21 cellular contexts compared by ENCODE assay signal in the genomic region with DNA sequence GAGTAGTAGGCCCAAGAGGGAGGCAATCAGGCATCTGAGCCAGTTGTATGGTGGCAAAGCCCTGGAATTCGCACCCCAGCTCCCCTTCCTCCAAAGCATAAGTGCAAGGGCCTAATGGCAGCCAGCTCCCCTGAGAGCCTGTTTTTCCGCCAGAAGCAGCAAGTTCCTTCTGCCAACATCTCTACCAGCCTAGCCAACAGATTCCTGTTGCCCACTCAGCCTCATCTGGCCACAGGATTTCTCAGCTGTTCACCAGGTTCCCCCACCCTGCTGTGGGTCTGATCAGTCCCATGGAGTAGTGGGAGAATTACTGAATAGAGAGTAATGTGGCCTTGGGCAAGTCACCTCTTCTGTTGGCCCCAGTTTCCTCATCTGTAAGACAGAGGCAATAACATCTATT.
"Had no signal": no experiment of that assay in that cellular context is flagged by ENCODE, and none has a peak within 500 bp of the region (broad histone marks: within the 10 kb centered on the region; RNA-seq: fewer than 3 reads in every experiment).

No MANE protein-coding gene starts in this region.

- H3K9me3 ChIP-seq: esophagus muscularis mucosa, gastrocnemius medialis, heart right ventricle, ovary, right atrium auricular region, sigmoid colon, stomach, thoracic aorta had no signal

- H3K4me3 ChIP-seq: esophagus muscularis mucosa, gastrocnemius medialis, heart right ventricle, ovary, right atrium auricular region, sigmoid colon, stomach, thoracic aorta had no signal

- H3K27ac ChIP-seq: epithelial cell of prostate, esophagus muscularis mucosa, gastrocnemius medialis, ovary, right atrium auricular region, sigmoid colon, stomach, thoracic aorta had no signal

- DNase-seq: effector memory CD8-positive, alpha-beta T cell; gastrocnemius medialis; heart right ventricle; hypothalamus; left cardiac atrium; mesendoderm; naive thymus-derived CD8-positive, alpha-beta T cell; ovary; sigmoid colon; small intestine; stimulated activated CD4-positive, alpha-beta T cell treated with anti-CD3 and anti-CD28 coated beads, Interleukin-12 subunit alpha, Interleukin-12 subunit beta, amount 100 ng/mL, for 4 hours; stimulated activated naive CD4-positive, alpha-beta T cell; stomach; substantia nigra; trophoblast cell had no signal

- H3K4me1 ChIP-seq: esophagus muscularis mucosa, gastrocnemius medialis, sigmoid colon, stomach had no signal

- H3K27me3 ChIP-seq: esophagus muscularis mucosa, gastrocnemius medialis, ovary, right atrium auricular region, sigmoid colon, stomach had no signal

- FAIRE-seq: colon, keratinocyte, small intestine had no signal

- H3K36me3 ChIP-seq: esophagus muscularis mucosa, gastrocnemius medialis, heart right ventricle, ovary, right atrium auricular region, sigmoid colon, stomach, thoracic aorta had no signal
